Comparison of ENCODE assay signal across 1 cellular context in genomic region chr16:1964506-1965471, GRCh38.
TF ChIP-seq lines count a peak whose summit lies in the region.

TSS of gene RPS2 (minus strand) at chr16:1964826. CDS start at chr16:1964625, 201 bp downstream.

TF ChIP-seq in K562, 482 proteins besides CTCF, POLR2A, EP300 and RAD21 (continued from another document and continues in another):
- TF ChIP-seq SRF (CRISPR knock-in tag; IDR thresholded peaks at IDR 0.05) (0 out of 4 replicates have a peak, but pooled peaks of 1 of the 2 experiments have one; percentile 37), SMARCA4 (IDR thresholded peaks at IDR 0.05) (no peak), HMG20B (CRISPR knock-in tag; IDR thresholded peaks at IDR 0.05) (no peak), ZNF41 (CRISPR knock-in tag; conservative IDR thresholded peaks at IDR 0.05) (0 out of 2 replicates have a peak, but pooled peaks have one; percentile 39), RBM39 (optimal IDR thresholded peaks at IDR 0.05; ENCODE audit: low read depth, low read length) (no peak), DMBX1 (CRISPR knock-in tag; IDR thresholded peaks at IDR 0.05; ENCODE audit: borderline replicate concordance) (no peak), HNRNPUL1 (IDR thresholded peaks at IDR 0.05; ENCODE audit: low read length) (no peak), SRSF1 (IDR thresholded peaks at IDR 0.05; ENCODE audit: low read depth, low read length) (no peak; the same call in none of the 2 replicates), STAG1 (CRISPR knock-in tag; IDR thresholded peaks at IDR 0.05; ENCODE audit: borderline replicate concordance) (no peak), EP400 (IDR thresholded peaks at IDR 0.05) (peak; percentile 99), ZNF431 (CRISPR knock-in tag; IDR thresholded peaks at IDR 0.05) (peak; percentile 56), MAFG (tag; conservative IDR thresholded peaks at IDR 0.05) (no peak), BCL6 (CRISPR knock-in tag; IDR thresholded peaks at IDR 0.05) (no peak), POU5F1 (IDR thresholded peaks at IDR 0.05; ENCODE audit: borderline replicate concordance, low read depth, low read length, partially characterized antibody) (no peak), NFE2L1 (tag; IDR thresholded peaks at IDR 0.05; ENCODE audit: borderline replicate concordance, low read depth) (no peak), PCBP1 (IDR thresholded peaks at IDR 0.05; ENCODE audit: low read depth, low read length, poor library complexity, severe bottlenecking) (peak; percentile 96), PTBP1 (IDR thresholded peaks at IDR 0.05; ENCODE audit: low read depth, low read length) (no peak), MYBL2 (IDR thresholded peaks at IDR 0.05; ENCODE audit: low read depth) (no peak), MYBL2 (CRISPR knock-in tag; IDR thresholded peaks at IDR 0.05; ENCODE audit: borderline replicate concordance) (no peak), RBFOX2 (IDR thresholded peaks at IDR 0.05; ENCODE audit: low read depth, low read length) (peak; percentile 99), RCOR1 (IDR thresholded peaks at IDR 0.05; ENCODE audit: borderline replicate concordance in 1 of 2, low read depth in 2 of 2, low read length in 2 of 2) (0 out of 4 replicates have a peak, but pooled peaks of 1 of the 2 experiments have one; percentile 7), ZNF311 (CRISPR knock-in tag; IDR thresholded peaks at IDR 0.05) (no peak), MTA2 (IDR thresholded peaks at IDR 0.05; ENCODE audit: low read depth) (no peak), SMC3 (conservative IDR thresholded peaks at IDR 0.05; ENCODE audit: insufficient read depth, low read depth, low read length) (no peak), ZNF143 (CRISPR knock-in tag; IDR thresholded peaks at IDR 0.05) (no peak; the same call in 1 of the 2 replicates), ZFP30 (CRISPR knock-in tag; IDR thresholded peaks at IDR 0.05; ENCODE audit: borderline replicate concordance) (no peak), E2F8 (IDR thresholded peaks at IDR 0.05; ENCODE audit: low read depth, partially characterized antibody) (peak; percentile 64), ATF1 (CRISPR knock-in tag; IDR thresholded peaks at IDR 0.05) (peak; percentile 88), ATF1 (tag; IDR thresholded peaks at IDR 0.05) (peak; percentile 98), MTA1 (IDR thresholded peaks at IDR 0.05; ENCODE audit: borderline replicate concordance) (peak; percentile 98), ZNF583 (CRISPR knock-in tag; IDR thresholded peaks at IDR 0.05) (no peak), SNRNP70 (optimal IDR thresholded peaks at IDR 0.05; ENCODE audit: low read depth, low read length) (no peak), RNF219 (CRISPR knock-in tag; IDR thresholded peaks at IDR 0.05) (no peak), RAD51 (IDR thresholded peaks at IDR 0.05; ENCODE audit: borderline replicate concordance, low read depth) (0 out of 2 replicates have a peak, but pooled peaks have one; percentile 23), CBFB (CRISPR knock-in tag; IDR thresholded peaks at IDR 0.05) (no peak; the same call in 1 of the 2 replicates), NONO (IDR thresholded peaks at IDR 0.05; ENCODE audit: low read depth in 2 of 2, low read length in 1 of 2) (peak; percentile 81 to 98; a peak in 3 of 4 replicates), ZNF280A (IDR thresholded peaks at IDR 0.05; ENCODE audit: low read depth, partially characterized antibody) (no peak), NELFE (IDR thresholded peaks at IDR 0.05; ENCODE audit: insufficient read depth, insufficient read length) (peak; percentile 87), RB1 (IDR thresholded peaks at IDR 0.05; ENCODE audit: low read depth) (peak; percentile 83), GABPB2 (CRISPR knock-in tag; conservative IDR thresholded peaks at IDR 0.05) (no peak), CREM (IDR thresholded peaks at IDR 0.05; ENCODE audit: low read depth) (peak; percentile 99), POLR3G (IDR thresholded peaks at IDR 0.05; ENCODE audit: extremely low read depth, insufficient read length, insufficient replicate concordance) (no peak), ZNF551 (CRISPR knock-in tag; IDR thresholded peaks at IDR 0.05) (no peak), ZBTB1 (CRISPR knock-in tag; IDR thresholded peaks at IDR 0.05; ENCODE audit: borderline replicate concordance, low read depth) (peak; percentile 56; the same call in 1 of the 2 replicates), PTTG1 (tag; IDR thresholded peaks at IDR 0.05; ENCODE audit: low read depth) (no peak), KHSRP (IDR thresholded peaks at IDR 0.05) (peak; percentile 60; the same call in 1 of the 2 replicates), ZC3H8 (IDR thresholded peaks at IDR 0.05) (no peak), ARNT (IDR thresholded peaks at IDR 0.05) (no peak), CLOCK (CRISPR knock-in tag; IDR thresholded peaks at IDR 0.05; ENCODE audit: borderline replicate concordance) (no peak), PBX2 (CRISPR knock-in tag; IDR thresholded peaks at IDR 0.05; ENCODE audit: low read depth) (no peak), PBX2 (tag; conservative IDR thresholded peaks at IDR 0.05; ENCODE audit: low read depth) (no peak), ZNF766 (CRISPR knock-in tag; conservative IDR thresholded peaks at IDR 0.05) (no peak), ILK (tag; IDR thresholded peaks at IDR 0.05; ENCODE audit: borderline replicate concordance, low read depth) (no peak), TCF3 (CRISPR knock-in tag; IDR thresholded peaks at IDR 0.05) (0 out of 2 replicates have a peak, but pooled peaks have one; percentile 5), SMARCA5 (IDR thresholded peaks at IDR 0.05) (no peak), GTF2A2 (tag; IDR thresholded peaks at IDR 0.05) (peak; percentile 97), HDAC6 (IDR thresholded peaks at IDR 0.05; ENCODE audit: low read depth, low read length) (0 out of 2 replicates have a peak, but pooled peaks have one; percentile 81), JUN (IDR thresholded peaks at IDR 0.05; ENCODE audit: borderline replicate concordance, low read depth, low read length) (peak; percentile 53; the same call in 1 of the 2 replicates), JUN (CRISPR knock-in tag; IDR thresholded peaks at IDR 0.05; ENCODE audit: borderline replicate concordance) (no peak; the same call in 1 of the 2 replicates), ZNF354B (CRISPR knock-in tag; IDR thresholded peaks at IDR 0.05) (no peak), SMARCC2 (IDR thresholded peaks at IDR 0.05; ENCODE audit: low read depth) (no peak), GATAD2B (IDR thresholded peaks at IDR 0.05; ENCODE audit: borderline replicate concordance) (no peak), ZNF3 (CRISPR knock-in tag; IDR thresholded peaks at IDR 0.05) (no peak), TGIF2 (CRISPR knock-in tag; IDR thresholded peaks at IDR 0.05) (peak; percentile 78), C11orf30 (IDR thresholded peaks at IDR 0.05; ENCODE audit: low read depth) (peak; percentile 97), GABPA (tag; conservative IDR thresholded peaks at IDR 0.05; ENCODE audit: low read depth) (peak; percentile 65), DNMT1 (IDR thresholded peaks at IDR 0.05) (no peak), MAFK (IDR thresholded peaks at IDR 0.05; ENCODE audit: low read length) (no peak)
